ENCODE assay signal across 9 cellular contexts in the genomic region with DNA sequence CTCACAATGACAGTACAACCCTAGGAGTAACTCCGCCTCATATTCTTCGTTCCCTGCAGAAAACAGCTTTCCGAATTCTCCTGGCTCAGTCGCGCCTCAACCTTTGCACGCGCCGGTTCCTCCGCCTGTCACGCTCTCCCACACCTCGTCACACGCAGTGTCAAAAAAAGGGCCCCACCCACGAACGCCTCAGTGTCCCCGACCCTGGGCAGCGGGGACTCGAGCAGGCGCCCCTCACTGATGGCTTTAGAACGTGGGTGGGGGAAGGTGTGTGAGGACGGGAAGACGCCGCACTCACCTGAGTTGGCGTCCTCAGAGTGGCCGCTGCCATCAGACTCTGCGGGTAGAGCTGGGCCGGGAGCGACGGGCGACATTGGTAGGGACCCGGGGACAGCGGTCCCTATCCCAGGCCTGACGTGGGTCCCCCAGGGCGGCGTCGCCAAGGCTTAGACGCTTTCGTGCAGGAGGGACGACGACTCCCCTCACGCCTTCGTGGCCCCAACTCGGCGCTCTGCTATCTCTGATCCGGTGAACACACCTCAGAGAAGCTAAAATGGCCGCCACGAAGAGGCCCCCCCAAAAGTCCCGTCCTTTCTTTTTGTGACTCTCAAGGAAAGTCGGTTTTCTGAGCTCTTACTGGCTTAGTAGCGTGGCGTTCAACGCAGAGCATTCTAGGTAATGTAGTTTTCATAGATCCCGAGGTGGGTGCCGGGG. TPM values are rescaled to one million over a fixed set of nuclear protein-coding genes. Genes with fewer than 3 reads are reported as not detected.
A peak's percentile ranks its signal among the peaks of the same experiment; 100 is the strongest.
DNase-seq lines count a peak whose midpoint lies in the region; ATAC-seq, FAIRE-seq and TF ChIP-seq lines count a peak whose summit lies in the region.
"Had no signal": no experiment of that assay in that cellular context is flagged by ENCODE, and none has a peak within 500 bp of the region (broad histone marks: within the 10 kb centered on the region; RNA-seq: fewer than 3 reads in every experiment).

Gene ZNF154 (minus strand): TSS at position 564 of the 714 bp plus-strand sequence. CDS start 233 bp downstream, at position 331.

- no TSS peak for BruUV-seq in GM12878 (replicated peaks; lab: Mats Ljungman, UMichigan)

- FAIRE-seq in GM12878 (lab: Jason Lieb, UNC), result no peak

- H3K27ac ChIP-seq in AG04450 (ENCODE audit: low read depth, low read length) (peak within 1 kb of the TSS; percentile 73), GM12878 (ENCODE audit: control insufficient read depth, insufficient read depth) (peak within 1 kb of the TSS; percentile 39; the same call in 1 of the 2 replicates), prostate gland (peak within 1 kb of the TSS; percentile 73 to 76)

- no peak for TF ChIP-seq RAD21 in GM12878 (IDR thresholded peaks at IDR 0.05; ENCODE audit: insufficient read depth, low read depth, low read length)

- no peaks in the 10 kb centered on the region for H4K20me1 ChIP-seq in GM12878 (ENCODE audit: control insufficient read depth, insufficient read depth)

- no peaks in the 10 kb centered on the region for H3K79me2 ChIP-seq in GM12878 (ENCODE audit: control insufficient read depth, insufficient read depth, low read length)

- DNase-seq in AG04450 (ENCODE audit: low read depth, low spot score), result peak; percentile 29
- DNase-seq in NT2/D1 (ENCODE audit: low read depth, low spot score), result peak; percentile 71
- DNase-seq in GM12878 (ENCODE audit: low read depth, low spot score), result no peak
- DNase-seq in hypothalamus (lab: John Stamatoyannopoulos, UW), result peak in 44 of 51 donors; percentile 3 to 76 (median 48)
- DNase-seq in prostate gland (ENCODE audit: low spot score), result peak; percentile 30
- no peak for DNase-seq in NCI-H1436 treated with DMSO at 0.1 percent for 48 hours (lab: John Stamatoyannopoulos, UW)

- no peak for TF ChIP-seq EP300 in GM12878 (IDR thresholded peaks at IDR 0.05; ENCODE audit: borderline replicate concordance in 1 of 2, control insufficient read depth in 1 of 2, low read depth in 2 of 2, low read length in 2 of 2)

- SMC1A ChIA-PET in GM12878 (lab: Charles Lee; ENCODE audit: uncharacterized antibody, unreplicated experiment), result interaction anchor here (0.9 to 1.1 kb wide), 2 partner anchors 15 to 27 kb away, joined by 3 read pairs; partner anchors contain the start of gene ZNF551

- peak; percentile 93 for ATAC-seq in GM12878
- ATAC-seq in HG03039 (IDR thresholded peaks at IDR 0.05; ENCODE audit: unreplicated experiment), result no peak
- no peak for ATAC-seq in GM18909 (IDR thresholded peaks at IDR 0.05; ENCODE audit: poor library complexity, unreplicated experiment)

- H3K4me2 ChIP-seq in GM12878 (ENCODE audit: control insufficient read depth, insufficient read depth), result peak within 1 kb of the TSS; percentile 75

- RAD21 ChIA-PET in GM12878 (lab: Charles Lee; ENCODE audit: unreplicated experiment), result no interaction called here

- in situ Hi-C loops in GM12878 (cut with MboI), result no loop called here

- H3K36me3 ChIP-seq in NT2/D1 (ENCODE audit: insufficient read depth, insufficient read length, low read length) (peaks cover 34% of the 10 kb centered on the region), GM12878 (ENCODE audit: control insufficient read depth in 2 of 2, insufficient read depth in 2 of 2, low read length in 1 of 2) (no peaks in the 10 kb centered on the region), prostate gland (no peaks in the 10 kb centered on the region)

- 4% methylated on average over 53 of the region's 53 CpGs for WGBS in GM12878 (ENCODE audit: insufficient coverage, insufficient replicate concordance, low lambda C conversion rate, missing lambda C conversion rate)
- 4% methylated on average over 53 of the region's 53 CpGs for WGBS in prostate gland

- TF ChIP-seq POLR2A in GM12878 (IDR thresholded peaks at IDR 0.05; ENCODE audit: low read depth, low read length) (peak; percentile 62), prostate gland (IDR thresholded peaks at IDR 0.05) (no peak)

- no peaks in the 10 kb centered on the region for H3K27me3 ChIP-seq in AG04450 (ENCODE audit: control insufficient read depth, insufficient read depth, low read length)
- H3K27me3 ChIP-seq in NT2/D1 (ENCODE audit: insufficient read depth, insufficient read length), result no peaks in the 10 kb centered on the region
- H3K27me3 ChIP-seq in GM12878 (replicated peaks in 1 of 2; ENCODE audit: control insufficient read depth in 2 of 2, insufficient read depth in 2 of 2, low read length in 1 of 2), result no peaks in the 10 kb centered on the region
- H3K27me3 ChIP-seq in prostate gland (replicated peaks; ENCODE audit: insufficient read depth), result no peaks in the 10 kb centered on the region

- POLR2A ChIA-PET in AG04450 (lab: Yijun Ruan, JAX), result interaction anchor here (0.6 to 1.5 kb wide), 5 partner anchors 15 to 319 kb away, joined by 3 to 10 read pairs (median 3); partner anchors contain the start of genes ZIK1, ZNF134, ZNF548 and ZNF551
- POLR2A ChIA-PET in GM12878 (lab: Charles Lee), result interaction anchor here (1.7 kb wide), 1 partner anchor 19 kb away, joined by 6 read pairs; the partner anchor contains the start of gene ZNF671

- peaks cover 50% of the 10 kb centered on the region for H3K9me3 ChIP-seq in AG04450 (ENCODE audit: control insufficient read depth, insufficient read depth, low read length)
- H3K9me3 ChIP-seq in NT2/D1 (ENCODE audit: insufficient read depth, low read length), result no peaks in the 10 kb centered on the region
- peaks cover 6% of the 10 kb centered on the region; the same call in 1 of the 3 replicates for H3K9me3 ChIP-seq in GM12878 (replicated peaks; ENCODE audit: control insufficient read depth, insufficient read depth, low read length)
- H3K9me3 ChIP-seq in prostate gland, result no peaks in the 10 kb centered on the region

- peak within 1 kb of the TSS; percentile 78 for H2AFZ ChIP-seq in GM12878 (ENCODE audit: control insufficient read depth, low read depth, low read length)

- H3K4me3 ChIP-seq in AG04450 (ENCODE audit: low read depth, low read length) (peak within 1 kb of the TSS; percentile 86), NT2/D1 (ENCODE audit: insufficient read length, low read depth) (peak within 1 kb of the TSS; percentile 90), GM12878 (peak within 1 kb of the TSS; percentile 59), prostate gland (peak within 1 kb of the TSS; percentile 43 to 45)

- CTCF ChIA-PET in AG04450 (lab: Charles Lee) (no interaction called here), GM12878 (lab: Yijun Ruan, JAX) (no interaction called here)

- peak within 1 kb of the TSS; percentile 97 for H3K9ac ChIP-seq in NT2/D1 (ENCODE audit: insufficient read length, low read depth)
- H3K9ac ChIP-seq in GM12878 (ENCODE audit: control insufficient read depth, insufficient read depth, low read length), result peak within 1 kb of the TSS; percentile 68; the same call in 1 of the 2 replicates

- H3K4me1 ChIP-seq in NT2/D1 (ENCODE audit: insufficient read depth, insufficient read length) (peaks cover 2% of the 10 kb centered on the region), GM12878 (ENCODE audit: control insufficient read depth, insufficient read depth, low read length) (no peaks in the 10 kb centered on the region), prostate gland (replicated peaks) (no peaks in the 10 kb centered on the region)

- TF ChIP-seq CTCF in AG04450 (IDR thresholded peaks at IDR 0.05; ENCODE audit: low read depth, low read length) (no peak), GM12878 (IDR thresholded peaks at IDR 0.05 in 2 of 3, conservative IDR thresholded peaks at IDR 0.05 in 1 of 3; ENCODE audit: control insufficient read depth in 2 of 3, extremely low read depth in 1 of 3, insufficient read depth in 1 of 3, low read depth in 3 of 3, low read length in 3 of 3) (no peak), prostate gland (IDR thresholded peaks at IDR 0.05) (no peak)

- intact Hi-C loops in GM12878 (cut with micrococcal nuclease; ENCODE audit: unreplicated experiment) (no loop called here), prostate gland (cut with DNase I) (no loop called here)

TF ChIP-seq in GM12878, 131 proteins besides CTCF, POLR2A, EP300 and RAD21 (continues in another document):
- TF ChIP-seq NKRF (conservative IDR thresholded peaks at IDR 0.05) (peak; percentile 39; the same call in 1 of the 2 replicates), SIX5 (IDR thresholded peaks at IDR 0.05; ENCODE audit: low read depth, low read length, severe bottlenecking) (peak; percentile 55)

RNA-seq across cellular contexts. Expression of gene ZNF154, which starts in this region (rescaled TPM):
- polyA plus RNA-seq in AG04450 (2011; rRNA removed), result 7.7 and 8.1 TPM in 2 replicates
- polyA minus RNA-seq in AG04450 (2011; rRNA and poly(A)+ RNA removed), result 7.6 and 9.9 TPM in 2 replicates
- total RNA-seq in GM12878 (2013; cell fraction: nucleolus; rRNA removed), result 26.2 and 26.9 TPM in 2 replicates
- 0.73 and 0.93 TPM in 2 replicates for total RNA-seq in GM12878 (2014; rRNA removed)
- total RNA-seq in GM12878 (2014; rRNA removed; fragmentation: Illumina TruSeq; extraction: Trizol), result 1.0 and 1.1 TPM in 2 replicates
- 1.0 and 1.1 TPM in 2 replicates for total RNA-seq in GM12878 (2021)
- 1.7 TPM for polyA plus RNA-seq in GM12878 (2011; ENCODE audit: low read depth)
- 1.7 and 2.0 TPM in 2 replicates for polyA plus RNA-seq in GM12878 (2011; rRNA removed)
- 0.90 and 1.0 TPM in 2 replicates for polyA plus RNA-seq in GM12878 (2011; cell fraction: cytosol; rRNA removed)
- 3.1 and 3.9 TPM in 2 replicates for polyA plus RNA-seq in GM12878 (2011; cell fraction: nucleus; rRNA removed)
- 1.8 and 2.1 TPM in 2 replicates for polyA plus RNA-seq in GM12878 (2012)
- polyA plus RNA-seq in GM12878 (2014; fragmentation: Illumina TruSeq; extraction: Trizol), result 1.0 and 1.2 TPM in 2 replicates
- under 1 TPM; 0.22 to 0.23 TPM for polyA plus RNA-seq in GM12878 (2014; fragmentation: Nextera tagmentation; extraction: Ambion mirVana)
- 1.2 and 1.9 TPM in 2 replicates for polyA plus RNA-seq in GM12878 (2014; rRNA removed)
- polyA plus RNA-seq in GM12878 (2016; fragmentation: Nextera tagmentation; extraction: Ambion mirVana), result 1 to 10 TPM in 1 of 2 experiments, under 1 TPM in 1; 0.74 to 1.1 TPM
- polyA minus RNA-seq in GM12878 (2011; rRNA and poly(A)+ RNA removed), result 2.0 and 2.4 TPM in 2 replicates
- 0.62 and 0.80 TPM in 2 replicates for polyA minus RNA-seq in GM12878 (2011; cell fraction: cytosol; rRNA and poly(A)+ RNA removed)
- polyA minus RNA-seq in GM12878 (2011; cell fraction: nucleus; rRNA and poly(A)+ RNA removed), result 2.2 and 3.0 TPM in 2 replicates
- total RNA-seq in prostate gland, result 1 to 10 TPM; 2.7 to 5.6 TPM
- total RNA-seq: Daoy had no signal

Comparison
In these comparisons a context has a peak if more than half of its experiments do, and no peak if none do; other contexts are left out.
1. DNase-seq: peak in AG04450 (single experiment), NT2/D1 (single experiment), hypothalamus (44 of 51) and prostate gland (single experiment); none in GM12878 (single experiment) and NCI-H1436 treated with DMSO at 0.1 percent for 48 hours (single experiment).
2. Peak in every context shown above with its lines, with median percentiles within 50 percentile points of each other: H3K27ac ChIP-seq and H3K4me3 ChIP-seq.